In the genomic region with DNA sequence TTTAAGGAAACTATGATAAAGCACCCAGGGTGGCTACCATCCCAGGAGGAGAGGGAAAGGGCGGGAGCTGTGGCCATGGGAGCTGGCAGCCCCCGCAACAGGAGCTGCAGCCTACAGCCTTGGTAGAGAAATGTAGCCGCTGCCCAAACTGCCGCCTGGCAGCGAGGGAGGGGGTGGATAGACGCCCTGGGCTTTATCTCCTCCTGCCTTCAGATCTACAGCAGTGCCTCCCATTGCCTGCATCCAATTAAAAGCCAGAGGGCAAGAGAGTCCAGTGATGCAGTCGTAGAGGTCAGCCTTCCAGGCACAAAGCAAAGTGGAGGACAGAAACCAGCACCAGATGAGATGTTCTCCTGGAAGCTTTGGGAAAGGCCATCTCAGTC, we compare ENCODE assay signal across 9 cellular contexts. TPM values are rescaled to one million over a fixed set of nuclear protein-coding genes. Genes with fewer than 3 reads are reported as not detected.
DNase-seq lines count a peak whose midpoint lies in the region; ATAC-seq lines count a peak whose summit lies in the region.
"Had no signal": no experiment of that assay in that cellular context is flagged by ENCODE, and none has a peak within 500 bp of the region (broad histone marks: within the 10 kb centered on the region; RNA-seq: fewer than 3 reads in every experiment).

No MANE protein-coding gene starts in this region.

- H3K27me3 ChIP-seq in mucosa of stomach (ENCODE audit: control insufficient read depth, insufficient read depth, low read length) = peaks cover 29% of the 10 kb centered on the region

- no peaks in the 10 kb centered on the region for H3K9me3 ChIP-seq in mucosa of stomach (ENCODE audit: control insufficient read depth, low read length)

- peak overlapping the region; percentile 52 for H3K9ac ChIP-seq in mucosa of stomach (ENCODE audit: low read length)

- no peaks in the 10 kb centered on the region for H3K36me3 ChIP-seq in mucosa of stomach (ENCODE audit: control insufficient read depth, insufficient read depth, low read length)

- H3K4me3 ChIP-seq in mucosa of stomach (ENCODE audit: low read length) = no peak overlapping the region

- no peak for ATAC-seq in HG02763 (IDR thresholded peaks at IDR 0.05; ENCODE audit: unreplicated experiment)

- DNase-seq in AG08395 (ENCODE audit: low spot score) (peak; percentile 15), NCI-H1436 (lab: John Stamatoyannopoulos, UW) (peak; percentile 34), dermis blood vessel endothelial cell (peak; percentile 6), mesenteric fat pad (ENCODE audit: low spot score) (no peak), Kasumi-1 (lab: John Stamatoyannopoulos, UW) (no peak), A172 (ENCODE audit: low spot score) (no peak)
- DNase-seq: RPMI8226 had no signal

- H3K4me1 ChIP-seq in mucosa of stomach (ENCODE audit: control insufficient read depth, insufficient read depth, low read length) = peaks cover 20% of the 10 kb centered on the region

RNA-seq across cellular contexts. Expression of a gene that starts 35.0 kb away (rescaled TPM):
- total RNA-seq in dermis blood vessel endothelial cell = 16.7 and 28.2 TPM in 2 replicates
- 89.6 TPM for total RNA-seq in mesenteric fat pad
- 10.0 and 14.2 TPM in 2 replicates for total RNA-seq in A172 (2014; rRNA removed; shearing (Covaris generic))

Comparison
In these comparisons a context has a peak if more than half of its experiments do, and no peak if none do; other contexts are left out.
1. DNase-seq: peak in AG08395 (single experiment), NCI-H1436 (single experiment) and dermis blood vessel endothelial cell (single experiment); none in mesenteric fat pad (single experiment), Kasumi-1 (0 of 2) and A172 (single experiment).